ENCODE assay signal across 28 cellular contexts in genomic region chr1:177546346-177546745, GRCh38.
"Had no signal": no experiment of that assay in that cellular context is flagged by ENCODE, and none has a peak within 500 bp of the region (broad histone marks: within the 10 kb centered on the region; RNA-seq: fewer than 3 reads in every experiment).

No MANE protein-coding gene starts in this region.

- FAIRE-seq: colon had no signal

- H3K27me3 Mint-ChIP-seq: activated naive CD8-positive, alpha-beta T cell; central memory CD8-positive, alpha-beta T cell; progenitor cell of endocrine pancreas; stimulated activated naive CD8-positive, alpha-beta T cell treated with anti-CD3 and anti-CD28 coated beads, Interleukin-15, Interleukin-2, amounts not matched to agents 100 ng/mL and 50 ng/mL, for 24 hours; type B pancreatic cell had no signal

- DNase-seq: activated CD4-positive, alpha-beta T cell treated with anti-CD3 and anti-CD28 coated beads for 4 hours; activated CD4-positive, alpha-beta T cell treated with anti-CD3 and anti-CD28 coated beads, Interleukin-2, amount 50 U/mL, for 4 hours; activated naive CD4-positive, alpha-beta T cell treated with Interleukin-2 at 50 U/mL for 16 hours; activated T-cell treated with anti-CD3 and anti-CD28 coated beads for 4 hours; activated T-cell treated with anti-CD3 and anti-CD28 coated beads, Interleukin-2, amount 50 U/mL, for 72 hours; aorta; brain microvascular endothelial cell; dermis blood vessel endothelial cell; effector CD4-positive, alpha-beta T cell; foreskin fibroblast; islet precursor cell; left ventricle myocardium inferior; nephron progenitor cell; ovary; right lobe of liver; stimulated activated CD4-positive, alpha-beta T cell treated with anti-CD3 and anti-CD28 coated beads, Interleukin-12 subunit alpha, Interleukin-12 subunit beta, amount 100 ng/mL, for 4 hours; stimulated activated CD4-positive, alpha-beta T cell treated with anti-CD3 and anti-CD28 coated beads, Interleukin-4, amount 100 ng/mL, for 1 hour; uterus had no signal

- H3K4me1 ChIP-seq: left ventricle myocardium inferior, right lobe of liver, uterus had no signal

- H3K27ac ChIP-seq: brain microvascular endothelial cell, epithelial cell of prostate, left ventricle myocardium inferior, neutrophil, ovary, right lobe of liver, skin epidermis, uterus, VCaP had no signal

- H3K27ac Mint-ChIP-seq: activated naive CD8-positive, alpha-beta T cell; activated T-cell treated with anti-CD3 and anti-CD28 coated beads, Interleukin-2, amount 50 U/mL, for 72 hours; nephron progenitor cell; progenitor cell of endocrine pancreas; stimulated activated naive CD8-positive, alpha-beta T cell treated with anti-CD3 and anti-CD28 coated beads, Interleukin-15, Interleukin-2, amounts not matched to agents 100 ng/mL and 50 ng/mL, for 24 hours; type B pancreatic cell had no signal

- H3K27me3 ChIP-seq: brain microvascular endothelial cell, neutrophil, ovary, right lobe of liver, uterus had no signal

- H3K36me3 Mint-ChIP-seq: activated naive CD8-positive, alpha-beta T cell; type B pancreatic cell had no signal

- H3K36me3 ChIP-seq: brain microvascular endothelial cell, left ventricle myocardium inferior, neutrophil, ovary, right lobe of liver, uterus had no signal

- H3K4me1 Mint-ChIP-seq: central memory CD8-positive, alpha-beta T cell had no signal

- H3K9me3 ChIP-seq: neutrophil, ovary, right lobe of liver, uterus had no signal

- H3K4me3 ChIP-seq: left ventricle myocardium inferior, ovary, right lobe of liver, skin epidermis, uterus had no signal

- H3K4me3 Mint-ChIP-seq: activated naive CD8-positive, alpha-beta T cell; activated T-cell treated with anti-CD3 and anti-CD28 coated beads, Interleukin-2, amount 50 U/mL, for 72 hours; central memory CD8-positive, alpha-beta T cell; nephron progenitor cell; stimulated activated naive CD8-positive, alpha-beta T cell treated with anti-CD3 and anti-CD28 coated beads, Interleukin-15, Interleukin-2, amounts not matched to agents 100 ng/mL and 50 ng/mL, for 24 hours; type B pancreatic cell had no signal
